In genomic region chr9:127715443-127716337, GRCh38 we compare ENCODE assay signal across 8 cellular contexts. TPM values are rescaled to one million over a fixed set of nuclear protein-coding genes. Genes with fewer than 3 reads are reported as not detected.
DNase-seq lines count a peak whose midpoint lies in the region; ATAC-seq and TF ChIP-seq lines count a peak whose summit lies in the region.

A gene with protein sequence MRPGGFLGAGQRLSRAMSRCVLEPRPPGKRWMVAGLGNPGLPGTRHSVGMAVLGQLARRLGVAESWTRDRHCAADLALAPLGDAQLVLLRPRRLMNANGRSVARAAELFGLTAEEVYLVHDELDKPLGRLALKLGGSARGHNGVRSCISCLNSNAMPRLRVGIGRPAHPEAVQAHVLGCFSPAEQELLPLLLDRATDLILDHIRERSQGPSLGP (minus strand): TSS chr9:127715663. CDS start chr9:127715639, 24 bp downstream.
A gene with protein sequence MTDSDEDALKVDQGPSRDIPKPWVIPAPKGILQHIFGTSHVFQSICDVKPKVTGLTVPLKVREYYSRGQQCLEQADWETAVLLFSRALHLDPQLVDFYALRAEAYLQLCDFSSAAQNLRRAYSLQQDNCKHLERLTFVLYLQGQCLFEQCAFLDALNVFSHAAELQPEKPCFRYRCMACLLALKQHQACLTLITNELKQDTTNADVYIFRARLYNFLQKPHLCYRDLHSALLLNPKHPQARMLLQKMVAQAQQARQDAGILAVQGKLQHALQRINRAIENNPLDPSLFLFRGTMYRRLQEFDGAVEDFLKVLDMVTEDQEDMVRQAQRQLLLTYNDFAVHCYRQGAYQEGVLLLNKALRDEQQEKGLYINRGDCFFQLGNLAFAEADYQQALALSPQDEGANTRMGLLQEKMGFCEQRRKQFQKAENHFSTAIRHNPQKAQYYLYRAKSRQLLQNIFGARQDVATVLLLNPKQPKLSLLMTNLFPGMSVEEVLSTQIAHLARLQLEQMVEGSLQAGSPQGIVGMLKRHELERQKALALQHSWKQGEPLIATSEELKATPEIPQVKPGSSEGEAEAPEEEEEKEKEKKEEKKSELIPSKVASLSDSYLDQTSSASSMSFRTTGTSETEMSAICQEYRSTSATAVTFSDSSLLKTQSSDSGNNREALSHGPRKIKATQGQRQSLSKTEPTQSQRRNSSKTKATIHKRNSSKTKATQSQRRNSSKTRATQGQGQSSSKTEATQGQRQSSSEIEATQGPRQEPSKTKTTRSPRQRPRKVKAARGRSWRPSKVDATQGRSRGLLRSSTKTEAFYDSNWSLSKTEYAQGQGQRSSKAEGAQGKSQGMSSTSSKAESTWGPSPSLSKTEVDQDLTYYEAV (plus strand): TSS chr9:127716079. CDS start chr9:127716146, 67 bp downstream.

- H3K27ac Mint-ChIP-seq in T-helper 1 cell treated with Interleukin-12 subunit alpha and Interleukin-12 subunit beta and Interleukin-4 antibody, amounts not matched to agents 30 μg/mL and 1 μg/mL, for 36 hours = peak within 1 kb of the TSS; percentile 97
- H3K27ac Mint-ChIP-seq in progenitor cell of endocrine pancreas = peak within 1 kb of the TSS; percentile 92

- H3K36me3 Mint-ChIP-seq in T-helper 1 cell treated with Interleukin-12 subunit alpha and Interleukin-12 subunit beta and Interleukin-4 antibody, amounts not matched to agents 30 μg/mL and 1 μg/mL, for 36 hours (ENCODE audit: low read depth) = no peaks in the 10 kb centered on the region
- no peaks in the 10 kb centered on the region for H3K36me3 Mint-ChIP-seq in progenitor cell of endocrine pancreas (ENCODE audit: insufficient read depth)

- no peaks in the 10 kb centered on the region for H3K9me3 Mint-ChIP-seq in T-helper 1 cell treated with Interleukin-12 subunit alpha and Interleukin-12 subunit beta and Interleukin-4 antibody, amounts not matched to agents 30 μg/mL and 1 μg/mL, for 36 hours
- H3K9me3 Mint-ChIP-seq in progenitor cell of endocrine pancreas (ENCODE audit: low read depth) = no peaks in the 10 kb centered on the region

- ATAC-seq in GM18498 (IDR thresholded peaks at IDR 0.05; ENCODE audit: unreplicated experiment) = peak; percentile 92
- peak; percentile 93 for ATAC-seq in HG02885 (IDR thresholded peaks at IDR 0.05; ENCODE audit: poor library complexity, unreplicated experiment)
- peak; percentile 96 for ATAC-seq in left ventricle myocardium superior

- H3K4me3 Mint-ChIP-seq in T-helper 1 cell treated with Interleukin-12 subunit alpha and Interleukin-12 subunit beta and Interleukin-4 antibody, amounts not matched to agents 30 μg/mL and 1 μg/mL, for 36 hours = peak within 1 kb of the TSS; percentile 98
- H3K4me3 Mint-ChIP-seq in progenitor cell of endocrine pancreas (ENCODE audit: low read depth) = peak within 1 kb of the TSS; percentile 94

- no peaks in the 10 kb centered on the region for H3K27me3 Mint-ChIP-seq in T-helper 1 cell treated with Interleukin-12 subunit alpha and Interleukin-12 subunit beta and Interleukin-4 antibody, amounts not matched to agents 30 μg/mL and 1 μg/mL, for 36 hours (ENCODE audit: low read depth)
- peaks cover 4% of the 10 kb centered on the region for H3K27me3 Mint-ChIP-seq in progenitor cell of endocrine pancreas

- H3K4me1 Mint-ChIP-seq in T-helper 1 cell treated with Interleukin-12 subunit alpha and Interleukin-12 subunit beta and Interleukin-4 antibody, amounts not matched to agents 30 μg/mL and 1 μg/mL, for 36 hours (ENCODE audit: low read depth) = peaks cover 15% of the 10 kb centered on the region
- peaks cover 9% of the 10 kb centered on the region for H3K4me1 Mint-ChIP-seq in progenitor cell of endocrine pancreas (ENCODE audit: low read depth)

- TF ChIP-seq CTCF in progenitor cell of endocrine pancreas (IDR thresholded peaks at IDR 0.05; ENCODE audit: unreplicated experiment) = no peak

- peak; percentile 77 for DNase-seq in NCI-H1694 (lab: John Stamatoyannopoulos, UW)
- peak; percentile 67 to 98 (median 93) for DNase-seq in amygdala (lab: John Stamatoyannopoulos, UW)
- peak; percentile 98 for DNase-seq in left ventricle myocardium superior
- peak; percentile 94 for DNase-seq in progenitor cell of endocrine pancreas (ENCODE audit: low spot score, unreplicated experiment)
- DNase-seq in ureter (ENCODE audit: low spot score) = peak; percentile 97

- intact Hi-C loops in left ventricle myocardium superior (cut with micrococcal nuclease) = no loop called here

RNA-seq across cellular contexts. Expression of the first gene that starts in this region (rescaled TPM):
- total RNA-seq in left ventricle myocardium superior (13.4 TPM), progenitor cell of endocrine pancreas (11.3 and 11.9 TPM in 2 replicates), ureter (12.5 TPM)

RNA-seq across cellular contexts. Expression of the second gene that starts in this region (rescaled TPM):
- total RNA-seq in left ventricle myocardium superior (0.15 TPM), progenitor cell of endocrine pancreas (0.07 TPM in 1 of 2 replicates, not detected in the other), ureter (0.34 TPM)

Comparison
In these comparisons a context has a peak if more than half of its experiments do, and no peak if none do; other contexts are left out.
1. Peak in every context shown above with its lines: DNase-seq and ATAC-seq.